8 cellular contexts compared by ENCODE assay signal in the genomic region with DNA sequence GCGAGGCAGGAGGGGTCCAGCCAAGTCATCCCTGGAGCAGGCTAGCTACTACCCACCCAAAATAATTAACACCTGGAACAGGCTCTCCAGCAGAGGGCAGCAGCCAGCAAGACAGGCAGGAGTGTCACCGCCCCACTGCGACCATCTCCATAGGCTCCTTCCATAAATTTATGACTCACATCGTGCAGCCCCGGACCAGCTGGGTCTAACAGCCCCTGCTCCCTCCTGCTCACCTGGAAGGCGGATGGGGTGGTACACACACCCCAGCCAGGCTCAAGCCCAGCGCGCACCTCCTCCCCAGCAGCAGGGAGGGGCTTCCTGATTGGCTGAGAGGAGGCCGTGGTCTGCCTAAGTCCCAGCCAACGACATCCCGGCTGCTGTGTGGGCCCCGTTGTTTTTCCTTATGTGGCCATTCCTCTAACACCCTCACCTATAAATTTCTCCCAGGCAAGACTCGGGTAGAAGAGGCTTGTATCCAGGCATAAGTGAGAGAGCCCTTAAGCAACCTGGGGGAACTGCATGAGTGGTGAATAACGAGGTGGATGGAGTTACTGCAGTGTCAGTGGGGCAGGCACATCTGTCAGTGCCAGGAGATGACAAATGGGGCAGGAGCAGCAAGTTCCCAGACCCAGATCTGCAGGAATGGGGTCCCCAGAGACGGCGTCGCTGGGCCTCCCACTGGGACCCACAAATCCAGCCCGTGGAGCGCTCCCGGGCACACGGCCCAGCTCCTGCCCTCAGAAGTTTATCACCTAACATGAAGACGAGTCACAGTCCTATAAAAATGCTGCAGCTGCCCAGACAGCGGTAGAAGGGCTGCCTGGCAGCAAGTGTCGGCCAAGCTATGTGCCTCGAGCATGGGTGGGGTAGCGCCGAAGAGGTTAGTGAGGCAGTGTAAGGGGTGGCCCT. TPM values are rescaled to one million over a fixed set of nuclear protein-coding genes. Genes with fewer than 3 reads are reported as not detected.
DNase-seq lines count a peak whose midpoint lies in the region; ATAC-seq and TF ChIP-seq lines count a peak whose summit lies in the region.

No MANE protein-coding gene starts in this region.

- DNase-seq in AG20443 (ENCODE audit: low spot score) (peak; percentile 80), HAP-1 (ENCODE audit: low spot score in 2 of 2) (peak; percentile 67 to 90), NCI-H446 treated with DMSO at 0.1 percent for 48 hours (lab: John Stamatoyannopoulos, UW) (peak; percentile 24), cerebellar cortex (ENCODE audit: low spot score) (peak; percentile 57)
- DNase-seq in activated CD4-positive, CD25-positive, alpha-beta regulatory T cell treated with anti-CD3 and anti-CD28 coated beads, Interleukin-2, amount 50 U/mL, for 72 hours = peak; percentile 56
- DNase-seq in stimulated activated CD8-positive, alpha-beta memory T cell treated with anti-CD3 and anti-CD28 coated beads, Interleukin-15, amount 100 ng/mL, for 24 hours (ENCODE audit: low read depth) = peak; percentile 32

- in situ Hi-C loops in HAP-1 (cut with MboI; ENCODE audit: low sequenced_read_pairs) = no loop called here

- H3K9ac ChIP-seq in liver (ENCODE audit: low read depth in 1 of 2, low read length in 2 of 2) = no peak overlapping the region

- H3K27me3 ChIP-seq in HAP-1 (ENCODE audit: low read depth) (no peaks in the 10 kb centered on the region), liver (ENCODE audit: control insufficient read depth in 4 of 4, insufficient read depth in 4 of 4, low read length in 3 of 4) (no peaks in the 10 kb centered on the region)

- H3K4me3 ChIP-seq in HAP-1 (no peak overlapping the region), liver (ENCODE audit: low read depth in 1 of 3, low read length in 3 of 3) (no peak overlapping the region)

- H3K9me3 ChIP-seq in HAP-1 = no peaks in the 10 kb centered on the region
- H3K9me3 ChIP-seq in liver (ENCODE audit: control insufficient read depth in 4 of 4, low read length in 3 of 4) = no peaks in the 10 kb centered on the region

- H3K36me3 ChIP-seq in HAP-1 (replicated peaks) (no peaks in the 10 kb centered on the region), liver (ENCODE audit: control insufficient read depth in 4 of 4, insufficient read depth in 3 of 4, low read depth in 1 of 4, low read length in 3 of 4) (peaks cover 0 to 6% (median 2%) of the 10 kb centered on the region in 4 donors)

- WGBS in liver = 69% methylated on average over 27 of the region's 27 CpGs

- TF ChIP-seq CTCF in liver (IDR thresholded peaks at IDR 0.05; ENCODE audit: low read depth, low read length, missing input control) = peak; percentile 60

- no peaks in the 10 kb centered on the region for H3K4me1 ChIP-seq in HAP-1
- H3K4me1 ChIP-seq in liver (ENCODE audit: control insufficient read depth in 4 of 4, insufficient read depth in 4 of 4, low read length in 3 of 4) = peaks cover 0 to 2% (median under 1%) of the 10 kb centered on the region in 4 donors

- peak; percentile 65 to 75 for TF ChIP-seq RAD21 in liver (IDR thresholded peaks at IDR 0.05)

- H3K27ac ChIP-seq in liver (ENCODE audit: low read depth in 1 of 2, low read length in 2 of 2) = no peak overlapping the region

- no peak for ATAC-seq in HG02571 (IDR thresholded peaks at IDR 0.05; ENCODE audit: unreplicated experiment)

TF ChIP-seq in liver, 16 proteins besides CTCF, POLR2A, EP300 and RAD21:
- TF ChIP-seq, protein P1, sequence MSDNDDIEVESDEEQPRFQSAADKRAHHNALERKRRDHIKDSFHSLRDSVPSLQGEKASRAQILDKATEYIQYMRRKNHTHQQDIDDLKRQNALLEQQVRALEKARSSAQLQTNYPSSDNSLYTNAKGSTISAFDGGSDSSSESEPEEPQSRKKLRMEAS (IDR thresholded peaks at IDR 0.05) = no peak
- TF ChIP-seq, protein P2, sequence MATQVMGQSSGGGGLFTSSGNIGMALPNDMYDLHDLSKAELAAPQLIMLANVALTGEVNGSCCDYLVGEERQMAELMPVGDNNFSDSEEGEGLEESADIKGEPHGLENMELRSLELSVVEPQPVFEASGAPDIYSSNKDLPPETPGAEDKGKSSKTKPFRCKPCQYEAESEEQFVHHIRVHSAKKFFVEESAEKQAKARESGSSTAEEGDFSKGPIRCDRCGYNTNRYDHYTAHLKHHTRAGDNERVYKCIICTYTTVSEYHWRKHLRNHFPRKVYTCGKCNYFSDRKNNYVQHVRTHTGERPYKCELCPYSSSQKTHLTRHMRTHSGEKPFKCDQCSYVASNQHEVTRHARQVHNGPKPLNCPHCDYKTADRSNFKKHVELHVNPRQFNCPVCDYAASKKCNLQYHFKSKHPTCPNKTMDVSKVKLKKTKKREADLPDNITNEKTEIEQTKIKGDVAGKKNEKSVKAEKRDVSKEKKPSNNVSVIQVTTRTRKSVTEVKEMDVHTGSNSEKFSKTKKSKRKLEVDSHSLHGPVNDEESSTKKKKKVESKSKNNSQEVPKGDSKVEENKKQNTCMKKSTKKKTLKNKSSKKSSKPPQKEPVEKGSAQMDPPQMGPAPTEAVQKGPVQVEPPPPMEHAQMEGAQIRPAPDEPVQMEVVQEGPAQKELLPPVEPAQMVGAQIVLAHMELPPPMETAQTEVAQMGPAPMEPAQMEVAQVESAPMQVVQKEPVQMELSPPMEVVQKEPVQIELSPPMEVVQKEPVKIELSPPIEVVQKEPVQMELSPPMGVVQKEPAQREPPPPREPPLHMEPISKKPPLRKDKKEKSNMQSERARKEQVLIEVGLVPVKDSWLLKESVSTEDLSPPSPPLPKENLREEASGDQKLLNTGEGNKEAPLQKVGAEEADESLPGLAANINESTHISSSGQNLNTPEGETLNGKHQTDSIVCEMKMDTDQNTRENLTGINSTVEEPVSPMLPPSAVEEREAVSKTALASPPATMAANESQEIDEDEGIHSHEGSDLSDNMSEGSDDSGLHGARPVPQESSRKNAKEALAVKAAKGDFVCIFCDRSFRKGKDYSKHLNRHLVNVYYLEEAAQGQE (IDR thresholded peaks at IDR 0.05) = no peak
- TF ChIP-seq SP1 (IDR thresholded peaks at IDR 0.05) (no peak), YY1 (IDR thresholded peaks at IDR 0.05) (no peak), FOXA2 (IDR thresholded peaks at IDR 0.05) (no peak), JUND (IDR thresholded peaks at IDR 0.05) (no peak), RXRA (IDR thresholded peaks at IDR 0.05) (no peak), HNF4G (IDR thresholded peaks at IDR 0.05) (no peak), HNF4A (conservative IDR thresholded peaks at IDR 0.05) (no peak), TAF1 (conservative IDR thresholded peaks at IDR 0.05) (no peak)
- TF ChIP-seq, protein P3, sequence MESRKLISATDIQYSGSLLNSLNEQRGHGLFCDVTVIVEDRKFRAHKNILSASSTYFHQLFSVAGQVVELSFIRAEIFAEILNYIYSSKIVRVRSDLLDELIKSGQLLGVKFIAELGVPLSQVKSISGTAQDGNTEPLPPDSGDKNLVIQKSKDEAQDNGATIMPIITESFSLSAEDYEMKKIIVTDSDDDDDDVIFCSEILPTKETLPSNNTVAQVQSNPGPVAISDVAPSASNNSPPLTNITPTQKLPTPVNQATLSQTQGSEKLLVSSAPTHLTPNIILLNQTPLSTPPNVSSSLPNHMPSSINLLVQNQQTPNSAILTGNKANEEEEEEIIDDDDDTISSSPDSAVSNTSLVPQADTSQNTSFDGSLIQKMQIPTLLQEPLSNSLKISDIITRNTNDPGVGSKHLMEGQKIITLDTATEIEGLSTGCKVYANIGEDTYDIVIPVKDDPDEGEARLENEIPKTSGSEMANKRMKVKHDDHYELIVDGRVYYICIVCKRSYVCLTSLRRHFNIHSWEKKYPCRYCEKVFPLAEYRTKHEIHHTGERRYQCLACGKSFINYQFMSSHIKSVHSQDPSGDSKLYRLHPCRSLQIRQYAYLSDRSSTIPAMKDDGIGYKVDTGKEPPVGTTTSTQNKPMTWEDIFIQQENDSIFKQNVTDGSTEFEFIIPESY (IDR thresholded peaks at IDR 0.05) = no peak
- TF ChIP-seq, protein P4, sequence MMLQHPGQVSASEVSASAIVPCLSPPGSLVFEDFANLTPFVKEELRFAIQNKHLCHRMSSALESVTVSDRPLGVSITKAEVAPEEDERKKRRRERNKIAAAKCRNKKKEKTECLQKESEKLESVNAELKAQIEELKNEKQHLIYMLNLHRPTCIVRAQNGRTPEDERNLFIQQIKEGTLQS (IDR thresholded peaks at IDR 0.05) = no peak
TF ChIP-seq in liver: peak in this region for 0.

RNA-seq across cellular contexts. Expression of a gene that starts 43.1 kb away (rescaled TPM):
- 10 to 100 TPM; 18.0 to 36.1 TPM for total RNA-seq in liver
- 10 to 100 TPM; 16.9 to 30.3 TPM for polyA plus RNA-seq in liver

Comparison
In these comparisons a context has a peak if more than half of its experiments do, and no peak if none do; other contexts are left out.
1. DNase-seq: peak in every context shown above with its lines; median percentile 80 in AG20443; 78 in HAP-1; 57 in cerebellar cortex; 56 in activated CD4-positive, CD25-positive, alpha-beta regulatory T cell treated with anti-CD3 and anti-CD28 coated beads, Interleukin-2, amount 50 U/mL, for 72 hours; 32 in stimulated activated CD8-positive, alpha-beta memory T cell treated with anti-CD3 and anti-CD28 coated beads, Interleukin-15, amount 100 ng/mL, for 24 hours; 24 in NCI-H446 treated with DMSO at 0.1 percent for 48 hours.